23 cellular contexts compared by ENCODE assay signal in genomic region chr11:1785749-1786261, GRCh38. TPM values are rescaled to one million over a fixed set of nuclear protein-coding genes. Genes with fewer than 3 reads are reported as not detected.
DNase-seq lines count a peak whose midpoint lies in the region; ATAC-seq and TF ChIP-seq lines count a peak whose summit lies in the region.
"Had no signal": no experiment of that assay in that cellular context is flagged by ENCODE, and none has a peak within 500 bp of the region (broad histone marks: within the 10 kb centered on the region; RNA-seq: fewer than 3 reads in every experiment).

No MANE protein-coding gene starts in this region.

- DNase-seq in KBM-7 = peak; percentile 66
- DNase-seq in body of pancreas = peak in 1 of 4 donors; percentile 57
- peak; percentile 38 for DNase-seq in medulla oblongata (ENCODE audit: extremely low spot score)
- no peak for DNase-seq in stimulated activated naive CD4-positive, alpha-beta T cell treated with Interleukin-2 at 50 U/mL for 16 hours (lab: John Stamatoyannopoulos, UW)
- no peak for DNase-seq in amniotic stem cell (lab: John Stamatoyannopoulos, UW)
- DNase-seq in SKM-1 treated with dmso at 0.1 percent for 144 hours (lab: John Stamatoyannopoulos, UW; ENCODE audit: unreplicated experiment) = no peak
- DNase-seq in mammary epithelial cell = no peak
- DNase-seq: ACHN; endodermal cell; GF-D8; naive B cell; NCI-H2081 treated with DMSO at 0.1 percent for 48 hours; NCI-H748 treated with DMSO at 0.1 percent for 48 hours; stimulated activated CD4-positive, alpha-beta T cell treated with anti-CD3 and anti-CD28 coated beads, Interleukin-15, amount 100 ng/mL, for 24 hours; T-helper 1 cell; WERI-Rb-1 had no signal

- in situ Hi-C loops in KBM-7 (cut with MboI; ENCODE audit: low pct_unique_long_range_greater_than_20kb, low sequenced_read_pairs) (no loop called here), mammary epithelial cell (cut with MboI; ENCODE audit: low sequenced_read_pairs in 2 of 2) (no loop called here)

- peak; percentile 17 for ATAC-seq in body of pancreas

- no peaks in the 10 kb centered on the region for H3K36me3 ChIP-seq in BLaER1 treated with 17β-estradiol and CSF1 and Interleukin-3, amounts not matched to agents 10 nM and 100 nM
- H3K36me3 ChIP-seq in body of pancreas (replicated peaks in 1 of 2; ENCODE audit: insufficient read depth in 1 of 2, low read depth in 2 of 2) = no peaks in the 10 kb centered on the region
- H3K36me3 ChIP-seq in mammary epithelial cell (ENCODE audit: insufficient read depth, low read length) = no peaks in the 10 kb centered on the region
- H3K36me3 ChIP-seq: vagina, WERI-Rb-1 had no signal

- no peaks in the 10 kb centered on the region for H3K79me2 ChIP-seq in mammary epithelial cell (ENCODE audit: insufficient read depth, low read length)

- 82 to 85% methylated on average over 17 of the region's 17 CpGs for WGBS in body of pancreas, 2 donors
- 86% methylated on average over 14 of the region's 17 CpGs for WGBS in mammary epithelial cell (ENCODE audit: low coverage, missing lambda C conversion rate)

- H3K4me3 ChIP-seq in BLaER1 treated with 17β-estradiol and CSF1 and Interleukin-3, amounts not matched to agents 10 nM and 100 nM = no peak overlapping the region
- H3K4me3 ChIP-seq in body of pancreas (no peak overlapping the region), mammary epithelial cell (replicated peaks in 1 of 3; ENCODE audit: insufficient read depth in 1 of 3, low read depth in 2 of 3, low read length in 3 of 3) (no peak overlapping the region)
- H3K4me3 ChIP-seq: vagina had no signal

- intact Hi-C loops in body of pancreas (cut with DNase I) = no loop called here
- intact Hi-C loops in mammary epithelial cell (cut with micrococcal nuclease) = no loop called here

- no peak overlapping the region; a peak in 1 of 22 replicates for H3K27ac ChIP-seq in BLaER1 treated with 17β-estradiol and CSF1 and Interleukin-3, amounts not matched to agents 10 nM and 100 nM
- H3K27ac ChIP-seq in body of pancreas (no peak overlapping the region), mammary epithelial cell (ENCODE audit: insufficient read depth, low read depth, low read length) (no peak overlapping the region)
- H3K27ac ChIP-seq: RWPE1, vagina, WERI-Rb-1 had no signal

- TF ChIP-seq CTCF in body of pancreas (IDR thresholded peaks at IDR 0.05) (no peak), mammary epithelial cell (conservative IDR thresholded peaks at IDR 0.05 in 1 of 2, IDR thresholded peaks at IDR 0.05 in 1 of 2; ENCODE audit: extremely low read depth in 1 of 2, insufficient read depth in 1 of 2, low read depth in 1 of 2, low read length in 2 of 2) (no peak)

- no peak overlapping the region for H3K9ac ChIP-seq in BLaER1 treated with 17β-estradiol and CSF1 and Interleukin-3, amounts not matched to agents 10 nM and 100 nM
- H3K9ac ChIP-seq in mammary epithelial cell (ENCODE audit: insufficient read depth, low read length) = no peak overlapping the region

- H3K4me1 ChIP-seq in BLaER1 treated with 17β-estradiol and CSF1 and Interleukin-3, amounts not matched to agents 10 nM and 100 nM = peaks cover 35 to 67% (median 54%) of the 10 kb centered on the region in 10 experiments
- H3K4me1 ChIP-seq in body of pancreas (no peaks in the 10 kb centered on the region), mammary epithelial cell (ENCODE audit: insufficient read depth, low read length) (no peaks in the 10 kb centered on the region)
- H3K4me1 ChIP-seq: vagina had no signal

- TF ChIP-seq POLR2A in body of pancreas (IDR thresholded peaks at IDR 0.05) = no peak

- no peak overlapping the region for H2AFZ ChIP-seq in mammary epithelial cell (ENCODE audit: low read depth, low read length)

- peaks cover 0 to 5% (median 0%) of the 10 kb centered on the region in 11 experiments; a peak in 2 of 22 replicates for H4K20me1 ChIP-seq in BLaER1 treated with 17β-estradiol and CSF1 and Interleukin-3, amounts not matched to agents 10 nM and 100 nM
- H4K20me1 ChIP-seq in mammary epithelial cell (ENCODE audit: insufficient read depth, low read length) = no peaks in the 10 kb centered on the region

- H3K27me3 ChIP-seq in BLaER1 treated with 17β-estradiol and CSF1 and Interleukin-3, amounts not matched to agents 10 nM and 100 nM = peaks cover 0 to 24% (median 13%) of the 10 kb centered on the region in 11 experiments; a peak in 12 of 22 replicates
- no peaks in the 10 kb centered on the region for H3K27me3 ChIP-seq in body of pancreas
- no peaks in the 10 kb centered on the region for H3K27me3 ChIP-seq in mammary epithelial cell (ENCODE audit: insufficient read depth, low read length)
- H3K27me3 ChIP-seq: vagina had no signal

- CTCF ChIA-PET in mammary epithelial cell (lab: Charles Lee; ENCODE audit: low non-redundant PET) = no interaction called here

- BruUV-seq in mammary epithelial cell (replicated peaks; lab: Mats Ljungman, UMichigan) = no TSS peak

- H3K4me2 ChIP-seq in BLaER1 treated with 17β-estradiol and CSF1 and Interleukin-3, amounts not matched to agents 10 nM and 100 nM = peak overlapping the region in 10 of 11 experiments; percentile 19 to 96 (median 46); a peak in 15 of 22 replicates
- no peak overlapping the region for H3K4me2 ChIP-seq in mammary epithelial cell (ENCODE audit: insufficient read depth, low read depth, low read length)

- peaks cover 0 to 4% (median 0%) of the 10 kb centered on the region in 11 experiments; a peak in 1 of 22 replicates for H3K9me3 ChIP-seq in BLaER1 treated with 17β-estradiol and CSF1 and Interleukin-3, amounts not matched to agents 10 nM and 100 nM (replicated peaks in 1 of 11)
- H3K9me3 ChIP-seq in body of pancreas (no peaks in the 10 kb centered on the region), mammary epithelial cell (replicated peaks; ENCODE audit: insufficient read depth, low read length) (no peaks in the 10 kb centered on the region)
- H3K9me3 ChIP-seq: vagina had no signal

- dilution Hi-C loops in mammary epithelial cell (cut with HindIII; ENCODE audit: low sequenced_read_pairs) = no loop called here

RNA-seq across cellular contexts. Expression of gene CTSD, which starts 22.1 kb away (rescaled TPM):
- total RNA-seq in body of pancreas (100 to 1,000 TPM; 214 to 255 TPM), mammary epithelial cell (100 to 1,000 TPM; 550 to 659 TPM)
- polyA plus RNA-seq in mammary epithelial cell = 569 TPM
- 834 TPM for polyA minus RNA-seq in mammary epithelial cell

RNA-seq across cellular contexts. Expression of gene IFITM10, which starts 35.4 kb away (rescaled TPM):
- under 1 TPM in 1 of 2 donors, not detected in 1; 0.26 TPM for total RNA-seq in body of pancreas
- total RNA-seq in mammary epithelial cell = 10 to 100 TPM; 10.2 to 32.3 TPM
- 8.2 TPM for polyA plus RNA-seq in mammary epithelial cell
- 5.4 TPM for polyA minus RNA-seq in mammary epithelial cell

RNA-seq across cellular contexts. Expression of gene SYT8, which starts 49.0 kb away (rescaled TPM):
- total RNA-seq in body of pancreas (10 to 100 TPM in 1 of 2 donors, 1 to 10 TPM in 1; 6.0 to 32.6 TPM), mammary epithelial cell (100 to 1,000 TPM; 103 to 209 TPM)
- polyA plus RNA-seq in mammary epithelial cell = 57.2 TPM
- polyA minus RNA-seq in mammary epithelial cell = 4.9 TPM
- total RNA-seq: cerebellum, endodermal cell, fibroblast of villous mesenchyme, M059J, pulmonary artery endothelial cell had no signal

RNA-seq across cellular contexts. Expression of gene TNNI2, which starts 53.0 kb away (rescaled TPM):
- total RNA-seq in body of pancreas (1 to 10 TPM; 3.4 to 3.6 TPM), mammary epithelial cell (10 to 100 TPM in 1 of 2 donors, 1 to 10 TPM in 1; 8.8 to 44.7 TPM)
- polyA plus RNA-seq in mammary epithelial cell = 34.8 TPM
- polyA minus RNA-seq in mammary epithelial cell = 4.3 TPM
- total RNA-seq: cerebellum, endodermal cell, fibroblast of villous mesenchyme, M059J, pulmonary artery endothelial cell, vagina had no signal

Comparison
In these comparisons a context has a peak if more than half of its experiments do, and no peak if none do; other contexts are left out.
1. DNase-seq: peak in KBM-7 (single experiment) and medulla oblongata (single experiment); none in stimulated activated naive CD4-positive, alpha-beta T cell treated with Interleukin-2 at 50 U/mL for 16 hours (single experiment), amniotic stem cell (single experiment), SKM-1 treated with dmso at 0.1 percent for 144 hours (single experiment) and mammary epithelial cell (single experiment).
2. RNA of gene IFITM10, which starts 35.4 kb away (total RNA-seq): 10.2 to 32.3 TPM in mammary epithelial cell; 0.26 TPM in body of pancreas; every median in the first group is over 4 times any median in the second.